ENCODE assay signal across 16 cellular contexts in the genomic region with DNA sequence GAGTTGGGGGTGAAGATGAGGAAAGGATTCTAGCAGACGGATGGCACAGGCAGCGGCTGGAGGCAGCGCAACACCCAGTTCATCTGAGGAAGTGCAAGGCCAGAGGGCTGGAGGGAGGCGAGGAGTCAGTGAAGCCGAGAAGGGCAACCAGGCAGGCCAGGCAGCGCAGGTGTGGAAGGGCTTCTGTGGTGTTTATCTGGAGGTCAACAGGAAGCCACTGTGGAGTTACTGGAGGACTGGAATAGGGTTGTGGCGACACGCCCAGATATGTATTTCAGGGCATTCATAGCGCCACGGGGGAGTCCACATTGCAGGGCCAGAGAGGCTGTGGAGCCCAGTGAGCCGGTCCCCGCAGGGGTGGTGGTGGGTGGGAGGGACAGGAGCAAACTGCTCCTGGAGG.
A peak's percentile ranks its signal among the peaks of the same experiment; 100 is the strongest.
DNase-seq lines count a peak whose midpoint lies in the region; ATAC-seq and TF ChIP-seq lines count a peak whose summit lies in the region.
"Had no signal": no experiment of that assay in that cellular context is flagged by ENCODE, and none has a peak within 500 bp of the region (broad histone marks: within the 10 kb centered on the region; RNA-seq: fewer than 3 reads in every experiment).

No MANE protein-coding gene starts in this region.

- H3K9me3 ChIP-seq in gastrocnemius medialis (no peaks in the 10 kb centered on the region), upper lobe of right lung (no peaks in the 10 kb centered on the region), breast epithelium (no peaks in the 10 kb centered on the region)

- H3K27ac ChIP-seq in gastrocnemius medialis = peak overlapping the region in 3 of 4 donors; percentile 5 to 41 (median 31)
- no peak overlapping the region for H3K27ac ChIP-seq in upper lobe of right lung
- H3K27ac ChIP-seq in breast epithelium = peak overlapping the region in 1 of 2 donors; percentile 35
- H3K27ac ChIP-seq: HL-60 had no signal

- no peak for TF ChIP-seq CTCF in gastrocnemius medialis (IDR thresholded peaks at IDR 0.05 in 4 of 5, conservative IDR thresholded peaks at IDR 0.05 in 1 of 5)
- TF ChIP-seq CTCF in upper lobe of right lung (IDR thresholded peaks at IDR 0.05) = no peak
- TF ChIP-seq CTCF in breast epithelium (IDR thresholded peaks at IDR 0.05) = no peak

- peak; percentile 3 for DNase-seq in SW480 (ENCODE audit: low spot score)
- DNase-seq in Right ventricle myocardium superior = peak; percentile 44
- peak; percentile 39 for DNase-seq in left kidney (ENCODE audit: low read depth, low spot score)
- DNase-seq in gastrocnemius medialis = no peak
- no peak for DNase-seq in upper lobe of right lung
- DNase-seq in breast epithelium (ENCODE audit: low spot score in 2 of 2) = no peak
- DNase-seq in LoVo (ENCODE audit: low spot score) = no peak
- DNase-seq: ACHN, DMS 273 treated with DMSO at 0.1 percent for 48 hours, NCI-H1048, NCI-H146, NCI-H446 treated with DMSO at 0.1 percent for 48 hours, NCI-H748 treated with DMSO at 0.1 percent for 48 hours, PC-3 had no signal

- H3K4me3 ChIP-seq in gastrocnemius medialis (no peak overlapping the region), upper lobe of right lung (no peak overlapping the region), breast epithelium (no peak overlapping the region)

- H3K27me3 ChIP-seq in gastrocnemius medialis = no peaks in the 10 kb centered on the region
- H3K27me3 ChIP-seq in upper lobe of right lung = no peaks in the 10 kb centered on the region
- H3K27me3 ChIP-seq in breast epithelium = no peaks in the 10 kb centered on the region

- in situ Hi-C loops in gastrocnemius medialis (cut with MboI; ENCODE audit: low sequenced_read_pairs in 4 of 4) = no loop called here

- H3K36me3 ChIP-seq in gastrocnemius medialis = no peaks in the 10 kb centered on the region
- H3K36me3 ChIP-seq in upper lobe of right lung = no peaks in the 10 kb centered on the region
- H3K36me3 ChIP-seq in breast epithelium = no peaks in the 10 kb centered on the region

- peaks cover 7 to 15% of the 10 kb centered on the region in 2 donors for H3K4me1 ChIP-seq in gastrocnemius medialis
- peaks cover 3% of the 10 kb centered on the region for H3K4me1 ChIP-seq in upper lobe of right lung
- no peaks in the 10 kb centered on the region for H3K4me1 ChIP-seq in breast epithelium

- intact Hi-C loops in Right ventricle myocardium superior (cut with DNase I) (no loop called here), gastrocnemius medialis (cut with DNase I; ENCODE audit: low total_unique reads) (no loop called here), upper lobe of right lung (cut with DNase I) (no loop called here), breast epithelium (cut with DNase I; ENCODE audit: low total_unique reads) (no loop called here)

- ATAC-seq in Right ventricle myocardium superior (ENCODE audit: poor library complexity) (peak; percentile 13), gastrocnemius medialis (peak in 1 of 2 donors; percentile 7), upper lobe of right lung (no peak), HG03469 (IDR thresholded peaks at IDR 0.05; ENCODE audit: unreplicated experiment) (no peak)
- ATAC-seq: PC-3 had no signal

- no peak for TF ChIP-seq POLR2A in gastrocnemius medialis (IDR thresholded peaks at IDR 0.05)
- TF ChIP-seq POLR2A in breast epithelium (IDR thresholded peaks at IDR 0.05) = no peak

Comparison
In these comparisons a context has a peak if more than half of its experiments do, and no peak if none do; other contexts are left out.
1. DNase-seq: peak in SW480 (single experiment), Right ventricle myocardium superior (single experiment) and left kidney (single experiment); none in gastrocnemius medialis (0 of 2), upper lobe of right lung (single experiment), breast epithelium (0 of 2) and LoVo (single experiment).